In genomic region chr10:22130824-22131223, GRCh38 we compare ENCODE assay signal across 5 cellular contexts.
DNase-seq lines count a peak whose midpoint lies in the region; ATAC-seq, FAIRE-seq and TF ChIP-seq lines count a peak whose summit lies in the region.
"Not testable (repeated sequence)": the region's sequence is repeated elsewhere in the genome, so short reads cannot be mapped to it uniquely, and the experiment has no call there.

No MANE protein-coding gene starts in this region.

- H3K36me3 ChIP-seq in GM23338 (ENCODE audit: insufficient read depth); H1 (ENCODE audit: control insufficient read depth in 2 of 4, insufficient read depth in 4 of 4, low read length in 3 of 4); mesenchymal stem cell (ENCODE audit: control insufficient read depth in 1 of 2, insufficient read depth in 2 of 2, low read depth in 1 of 2, low read length in 2 of 2); neuronal stem cell (replicated peaks in 1 of 2; ENCODE audit: control insufficient read depth in 2 of 2, insufficient read depth in 2 of 2, low read length in 2 of 2): not testable (repeated sequence)

- H3K9me3 ChIP-seq in H1 (ENCODE audit: insufficient read depth in 2 of 2, low read depth in 1 of 2, low read length in 1 of 2); mesenchymal stem cell (ENCODE audit: control insufficient read depth, low read length); neuronal stem cell (replicated peaks in 1 of 2; ENCODE audit: control insufficient read depth in 2 of 2, insufficient read depth in 1 of 2, low read depth in 1 of 2, low read length in 2 of 2): not testable (repeated sequence)

- H3K4me1 Mint-ChIP-seq in GM23338 = peaks cover 18% of the 10 kb centered on the region
- H3K4me1 Mint-ChIP-seq in WTC11 = peaks cover 32% of the 10 kb centered on the region

- H3K36me3 Mint-ChIP-seq in GM23338 (ENCODE audit: low read depth) (peaks cover 11% of the 10 kb centered on the region), WTC11 (peaks cover 19% of the 10 kb centered on the region)

- not testable (repeated sequence) for H3K14ac ChIP-seq in H1 (ENCODE audit: insufficient read length); mesenchymal stem cell (ENCODE audit: low read length in 2 of 2); neuronal stem cell (ENCODE audit: low read length)

- not testable (repeated sequence) for H3K27ac Mint-ChIP-seq in GM23338, WTC11

- H2BK15ac ChIP-seq in H1 (ENCODE audit: low read length); mesenchymal stem cell (ENCODE audit: low read depth, poor library complexity, severe bottlenecking); neuronal stem cell (ENCODE audit: low read length): not testable (repeated sequence)

- not testable (repeated sequence) for H3K18ac ChIP-seq in H1 (ENCODE audit: extremely low read depth, low read length); mesenchymal stem cell (ENCODE audit: low read depth in 1 of 2, low read length in 2 of 2); neuronal stem cell (ENCODE audit: low read length)

- ATAC-seq in GM23338, WTC11: not testable (repeated sequence)

- H2BK12ac ChIP-seq in H1 (ENCODE audit: low read depth, low read length); mesenchymal stem cell (ENCODE audit: low read length in 2 of 2); neuronal stem cell (ENCODE audit: low read length): not testable (repeated sequence)

- not testable (repeated sequence) for H3K56ac ChIP-seq in H1 (replicated peaks; ENCODE audit: insufficient read length, low read depth, low read length)

- H3K4me3 ChIP-seq in GM23338; H1 (ENCODE audit: extremely low read depth in 1 of 4, insufficient read depth in 2 of 4, low read depth in 3 of 4, low read length in 4 of 4); mesenchymal stem cell (ENCODE audit: insufficient read depth in 1 of 2, low read depth in 1 of 2, low read length in 2 of 2); neuronal stem cell (ENCODE audit: low read length in 2 of 2): not testable (repeated sequence)

- H3K23me2 ChIP-seq in H1 (ENCODE audit: low read depth, low read length) = not testable (repeated sequence)

- not testable (repeated sequence) for H3K79me2 ChIP-seq in GM23338 (replicated peaks; ENCODE audit: insufficient read depth); H1 (ENCODE audit: control insufficient read depth in 1 of 2, insufficient read depth in 2 of 2, low read length in 2 of 2)

- H3K27me3 ChIP-seq in GM23338 (ENCODE audit: insufficient read depth); H1 (replicated peaks in 1 of 4; ENCODE audit: control insufficient read depth in 3 of 4, extremely low read depth in 1 of 4, insufficient read depth in 3 of 4, low read length in 3 of 4); mesenchymal stem cell (ENCODE audit: control insufficient read depth in 1 of 2, insufficient read depth in 1 of 2, low read length in 2 of 2); neuronal stem cell (ENCODE audit: control insufficient read depth in 3 of 3, insufficient read depth in 3 of 3, low read depth in 1 of 3, low read length in 3 of 3): not testable (repeated sequence)

- not testable (repeated sequence) for H3K9ac ChIP-seq in H1 (replicated peaks in 1 of 4; ENCODE audit: extremely low read depth in 1 of 4, low read depth in 3 of 4, low read length in 3 of 4); mesenchymal stem cell (ENCODE audit: low read length); neuronal stem cell (ENCODE audit: low read depth, low read length, poor library complexity)

- POLR2A ChIA-PET in WTC11 (lab: Charles Lee) = interaction anchor here (0.6 kb wide), 2 partner anchors 742 to 912 kb away, joined by 3 read pairs; no protein-coding TSS in a partner anchor
- POLR2A ChIA-PET in H1 (lab: Charles Lee; ENCODE audit: partially characterized antibody) = not testable (repeated sequence)

- not testable (repeated sequence) for H2BK120ac ChIP-seq in H1 (replicated peaks; ENCODE audit: low read depth, low read length); mesenchymal stem cell (ENCODE audit: low read depth, low read length); neuronal stem cell (ENCODE audit: low read depth, low read length)

- H3K9me3 Mint-ChIP-seq in GM23338 (peaks cover 14% of the 10 kb centered on the region), WTC11 (peaks cover 11% of the 10 kb centered on the region)

- not testable (repeated sequence) for TF ChIP-seq EP300 in H1 (IDR thresholded peaks at IDR 0.05; ENCODE audit: borderline replicate concordance in 1 of 2, low read depth in 2 of 2, low read length in 2 of 2)

- TF ChIP-seq CTCF in GM23338 (conservative IDR thresholded peaks at IDR 0.05; ENCODE audit: low read depth in 2 of 2); WTC11 (IDR thresholded peaks at IDR 0.05); H1 (IDR thresholded peaks at IDR 0.05; ENCODE audit: control extremely low read depth in 1 of 3, insufficient read depth in 1 of 3, low read depth in 1 of 3, low read length in 3 of 3): not testable (repeated sequence)

- not testable (repeated sequence) for H2BK20ac ChIP-seq in H1 (ENCODE audit: low read length)

- not testable (repeated sequence) for H3K4ac ChIP-seq in H1 (replicated peaks; ENCODE audit: insufficient read length, low read depth, low read length); mesenchymal stem cell (ENCODE audit: low read depth in 1 of 2, low read length in 2 of 2); neuronal stem cell (ENCODE audit: low read length)

- H2BK5ac ChIP-seq in H1 (ENCODE audit: low read depth, low read length); mesenchymal stem cell (ENCODE audit: low read depth, low read length, poor library complexity, severe bottlenecking); neuronal stem cell (ENCODE audit: low read length): not testable (repeated sequence)

- not testable (repeated sequence) for H3K4me1 ChIP-seq in GM23338 (ENCODE audit: insufficient read depth); H1 (replicated peaks in 1 of 4; ENCODE audit: control insufficient read depth in 3 of 4, insufficient read depth in 4 of 4, low read length in 3 of 4); mesenchymal stem cell (ENCODE audit: control insufficient read depth, insufficient read depth, low read depth, low read length); neuronal stem cell (ENCODE audit: control insufficient read depth in 2 of 2, insufficient read depth in 1 of 2, low read depth in 1 of 2, low read length in 2 of 2)

- H4K8ac ChIP-seq in H1 (ENCODE audit: extremely low read depth, insufficient read depth, low read length); mesenchymal stem cell (ENCODE audit: low read length); neuronal stem cell (ENCODE audit: low read depth, low read length): not testable (repeated sequence)

- not testable (repeated sequence) for H3F3A ChIP-seq in GM23338 (replicated peaks; ENCODE audit: low read depth)

- not testable (repeated sequence) for FAIRE-seq in H1 (lab: Jason Lieb, UNC)

- not testable (repeated sequence) for H3K4me2 ChIP-seq in GM23338; H1 (ENCODE audit: insufficient read depth in 1 of 2, low read depth in 2 of 2, low read length in 2 of 2); mesenchymal stem cell (ENCODE audit: low read length, poor library complexity, severe bottlenecking); neuronal stem cell (ENCODE audit: insufficient read depth, low read length, poor library complexity, severe bottlenecking)

- 75% methylated on average over 6 of the region's 6 CpGs; no CpG with 5 or more reads in 1 of the 2 experiments for WGBS in H1 (ENCODE audit: extremely low coverage in 1 of 2, insufficient coverage in 1 of 2, insufficient read length in 1 of 2, insufficient replicate concordance in 2 of 2, low coverage in 1 of 2, low lambda C conversion rate in 2 of 2, missing lambda C conversion rate in 1 of 2), 2 experiments
- 95% methylated on average over 6 of the region's 6 CpGs for WGBS in mesenchymal stem cell
- no CpG with 5 or more reads among the region's 6 CpGs for WGBS in neuronal stem cell (ENCODE audit: extremely low coverage in 2 of 2, insufficient read length in 2 of 2, insufficient replicate concordance in 1 of 2), 2 donors

- H4K20me1 ChIP-seq in GM23338 (replicated peaks; ENCODE audit: insufficient read depth); H1 (replicated peaks in 1 of 2; ENCODE audit: control insufficient read depth in 1 of 2, insufficient read depth in 2 of 2, low read length in 2 of 2): not testable (repeated sequence)

- not testable (repeated sequence) for H3K23ac ChIP-seq in H1 (ENCODE audit: insufficient read length); mesenchymal stem cell (ENCODE audit: low read length in 2 of 2); neuronal stem cell (ENCODE audit: low read depth, low read length, poor library complexity)

- DNase-seq in GM23338 (ENCODE audit: low spot score); H1 (ENCODE audit: low read depth in 1 of 2, low spot score in 2 of 2); mesenchymal stem cell; neuronal stem cell (ENCODE audit: low spot score): not testable (repeated sequence)
- DNase-seq in WTC11 (ENCODE audit: low spot score) = peak; percentile 15

- H3K4me3 Mint-ChIP-seq in GM23338, WTC11: not testable (repeated sequence)

- CTCF ChIA-PET in WTC11 (lab: Charles Lee) (interaction anchor here (1.2 kb wide), 1 partner anchor 27 kb away, joined by 3 read pairs; no protein-coding TSS in a partner anchor), H1 (lab: Charles Lee; ENCODE audit: partially characterized antibody) (interaction anchor here (1.1 to 1.2 kb wide), 2 partner anchors 14 to 28 kb away, joined by 3 read pairs; no protein-coding TSS in a partner anchor)

- TF ChIP-seq RAD21 in H1 (IDR thresholded peaks at IDR 0.05 in 1 of 2, conservative IDR thresholded peaks at IDR 0.05 in 1 of 2; ENCODE audit: low read depth in 2 of 2, low read length in 2 of 2) = not testable (repeated sequence)

- not testable (repeated sequence) for H4K5ac ChIP-seq in H1 (ENCODE audit: insufficient read length, low read depth, low read length)

- not testable (repeated sequence) for H3K27ac ChIP-seq in GM23338 (ENCODE audit: low read depth); H1 (ENCODE audit: low read depth, low read length); mesenchymal stem cell (ENCODE audit: low read length, poor library complexity, severe bottlenecking); neuronal stem cell (replicated peaks; ENCODE audit: low read length)

- H2AFZ ChIP-seq in GM23338 (peak overlapping the region; percentile 56; the same call in 1 of the 2 replicates), H1 (ENCODE audit: low read length) (peak overlapping the region; percentile 86), neuronal stem cell (ENCODE audit: low read length) (peak overlapping the region; percentile 41)
- not testable (repeated sequence) for H2AFZ ChIP-seq in mesenchymal stem cell (ENCODE audit: low read depth, low read length)

- H2AK5ac ChIP-seq in H1 (ENCODE audit: low read depth, low read length); mesenchymal stem cell (ENCODE audit: low read length, severe bottlenecking); neuronal stem cell (ENCODE audit: low read depth, low read length): not testable (repeated sequence)

- TF ChIP-seq POLR2A in H1 (IDR thresholded peaks at IDR 0.05; ENCODE audit: control extremely low read depth in 1 of 2, low read depth in 2 of 2, low read length in 2 of 2) = not testable (repeated sequence)

- not testable (repeated sequence) for H3K79me1 ChIP-seq in H1 (ENCODE audit: low read depth, low read length); mesenchymal stem cell (replicated peaks; ENCODE audit: low read length, poor library complexity, severe bottlenecking); neuronal stem cell (ENCODE audit: low read depth, low read length)

- H3K27me3 Mint-ChIP-seq in GM23338 (ENCODE audit: insufficient read depth, low read depth, poor library complexity); WTC11 (ENCODE audit: low read depth): not testable (repeated sequence)

- not testable (repeated sequence) for H4K91ac ChIP-seq in H1 (replicated peaks; ENCODE audit: insufficient read length, low read length); neuronal stem cell (ENCODE audit: low read depth, low read length, poor library complexity)
- peak overlapping the region; percentile 39 for H4K91ac ChIP-seq in mesenchymal stem cell (ENCODE audit: low read length)

- not testable (repeated sequence) for H3K9me2 ChIP-seq in GM23338 (ENCODE audit: insufficient read depth)
